Comparison of ENCODE assay signal across 9 cellular contexts in the genomic region with DNA sequence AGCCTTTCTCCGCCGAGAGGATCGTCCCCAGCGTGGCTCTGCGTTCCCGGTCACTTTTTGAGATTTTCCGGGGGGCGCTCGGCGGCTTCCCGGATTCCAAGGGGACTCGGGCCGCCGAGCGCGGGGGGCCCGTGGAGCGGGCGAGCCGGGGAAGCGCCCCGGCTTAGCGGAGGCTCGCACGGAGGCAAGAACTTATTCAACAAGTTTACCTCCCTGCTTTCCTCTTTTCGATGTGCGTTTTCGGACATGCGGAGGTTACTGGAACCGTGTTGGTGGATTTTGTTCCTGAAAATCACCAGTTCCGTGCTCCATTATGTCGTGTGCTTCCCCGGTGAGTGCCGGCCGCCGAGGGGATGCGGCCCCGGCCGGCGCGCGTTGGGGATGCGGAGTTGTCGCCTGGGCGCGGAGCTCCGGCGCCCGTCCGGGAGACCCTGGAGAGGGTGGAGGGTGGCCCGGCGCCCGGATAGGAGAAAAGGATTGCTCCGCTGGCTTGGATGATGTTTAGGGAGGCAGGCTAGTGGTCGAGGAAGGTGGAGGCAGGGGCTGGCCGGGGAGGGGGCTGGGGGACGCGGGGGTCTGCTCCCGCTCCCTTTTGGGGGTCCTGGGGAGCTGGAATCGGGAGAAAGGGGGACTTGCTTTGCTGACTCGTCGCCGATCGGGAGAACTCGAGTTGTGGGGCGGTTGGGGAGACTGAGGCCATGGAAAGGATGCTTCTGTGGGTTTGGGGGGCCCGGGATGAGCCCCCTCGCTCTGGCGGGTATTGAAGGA. TPM values are rescaled to one million over a fixed set of nuclear protein-coding genes. Genes with fewer than 3 reads are reported as not detected.
DNase-seq lines count a peak whose midpoint lies in the region; ATAC-seq and TF ChIP-seq lines count a peak whose summit lies in the region.
"Had no signal": no experiment of that assay in that cellular context is flagged by ENCODE, and none has a peak within 500 bp of the region (broad histone marks: within the 10 kb centered on the region; RNA-seq: fewer than 3 reads in every experiment).

No MANE protein-coding gene starts in this region.

- H3K4me2 ChIP-seq in SU-DHL-6 (ENCODE audit: low read depth, low read length, poor library complexity, severe bottlenecking): peak overlapping the region; percentile 72

- H3K4me3 ChIP-seq in SU-DHL-6 (ENCODE audit: insufficient read depth, low read length, poor library complexity, severe bottlenecking) (peak overlapping the region; percentile 94), psoas muscle (peak overlapping the region; percentile 96)

- ATAC-seq in psoas muscle (peak in 2 of 4 donors; percentile 16 to 21), HG02973 (IDR thresholded peaks at IDR 0.05; ENCODE audit: unreplicated experiment) (no peak), HG02678 (IDR thresholded peaks at IDR 0.05; ENCODE audit: unreplicated experiment) (no peak), GM21367 (IDR thresholded peaks at IDR 0.05; ENCODE audit: unreplicated experiment) (no peak)

- WGBS in psoas muscle, 3 donors: 0 to 1% (median 1%) methylated on average over 68 to 69 of the region's 69 CpGs

- H2AFZ ChIP-seq in SU-DHL-6 (ENCODE audit: low read depth, low read length, severe bottlenecking): peak overlapping the region; percentile 98

- no peaks in the 10 kb centered on the region for H3K27me3 ChIP-seq in SU-DHL-6 (ENCODE audit: low read length)
- H3K27me3 ChIP-seq in psoas muscle (ENCODE audit: insufficient read depth in 3 of 3, low read length in 2 of 3): no peaks in the 10 kb centered on the region

- H3K9ac ChIP-seq in SU-DHL-6 (ENCODE audit: low read length): peak overlapping the region; percentile 84

- peak; percentile 55 for DNase-seq in NCI-H748 (lab: John Stamatoyannopoulos, UW; ENCODE audit: unreplicated experiment)
- no peak for DNase-seq in NCI-H748 treated with DMSO at 0.1 percent for 48 hours (lab: John Stamatoyannopoulos, UW)
- DNase-seq in head of caudate nucleus: peak in 29 of 42 donors; percentile 5 to 50 (median 23)
- DNase-seq in psoas muscle: peak; percentile 28 to 69
- DNase-seq: activated T-cell treated with anti-CD3 and anti-CD28 coated beads, Interleukin-2, amount 50 U/mL, for 4 hours had no signal

- TF ChIP-seq CTCF in SU-DHL-6 (IDR thresholded peaks at IDR 0.05; ENCODE audit: insufficient read depth, low read length, poor library complexity, severe bottlenecking) (no peak), psoas muscle (IDR thresholded peaks at IDR 0.05) (no peak)

- no peaks in the 10 kb centered on the region for H4K20me1 ChIP-seq in SU-DHL-6 (ENCODE audit: low read depth, low read length)

- intact Hi-C loops in head of caudate nucleus (cut with DNase I) (no loop called here), psoas muscle (cut with DNase I) (loop anchor here (5.0 to 10.0 kb wide), 5 partner anchors 123 to 625 kb away; no protein-coding TSS in a partner anchor)

- no peak overlapping the region for H3K27ac ChIP-seq in SU-DHL-6 (ENCODE audit: low read depth, low read length)
- H3K27ac ChIP-seq in psoas muscle: peak overlapping the region; percentile 97

- H3K9me2 ChIP-seq in SU-DHL-6 (replicated peaks; ENCODE audit: insufficient read depth, low read length): no peaks in the 10 kb centered on the region

- H3K36me3 ChIP-seq in SU-DHL-6 (ENCODE audit: low read length) (no peaks in the 10 kb centered on the region), psoas muscle (ENCODE audit: insufficient read depth in 1 of 2, low read depth in 1 of 2) (no peaks in the 10 kb centered on the region)

- H3K79me2 ChIP-seq in SU-DHL-6 (ENCODE audit: insufficient read depth, low read length): no peaks in the 10 kb centered on the region

- H3K4me1 ChIP-seq in psoas muscle: peaks cover 10% of the 10 kb centered on the region

- H3K9me3 ChIP-seq in SU-DHL-6 (ENCODE audit: insufficient read depth, low read length) (no peaks in the 10 kb centered on the region), psoas muscle (peaks cover 18% of the 10 kb centered on the region)

- no peaks in the 10 kb centered on the region for H3F3A ChIP-seq in SU-DHL-6 (ENCODE audit: insufficient read depth)

RNA-seq across cellular contexts. Expression of gene PTPRG, which starts 0.9 kb away (rescaled TPM):
- total RNA-seq in psoas muscle: 10 to 100 TPM; 12.6 to 29.5 (median 18.6) TPM
- polyA plus RNA-seq in psoas muscle: 10 to 100 TPM in 1 of 3 donors, 1 to 10 TPM in 2; 4.5 to 10.8 (median 5.3) TPM
